ENCODE assay signal across 22 cellular contexts in genomic region chr10:3496138-3496537, GRCh38.
"Had no signal": no experiment of that assay in that cellular context is flagged by ENCODE, and none has a peak within 500 bp of the region (broad histone marks: within the 10 kb centered on the region; RNA-seq: fewer than 3 reads in every experiment).

No MANE protein-coding gene starts in this region.

- H3K4me1 ChIP-seq: right lobe of liver, upper lobe of right lung had no signal

- ATAC-seq: activated CD8-positive, alpha-beta T cell treated with anti-CD3 and anti-CD28 coated beads, Interleukin-2, amount 10 ng/mL, durations not matched to agents 7 days and 5 days; activated naive CD4-positive, alpha-beta T cell treated with anti-CD3 and anti-CD28 coated beads, Interleukin-2, amount 50 U/mL, for 72 hours; activated T-helper 17 cell treated with anti-CD3 and anti-CD28 coated beads, Interleukin-2, amount 50 U/mL, for 72 hours; left cardiac atrium; right lobe of liver; stimulated activated naive B cell treated with anti-CD40 and anti-IgM and Interleukin-4, amounts not matched to agents 10 μg/mL and 1 μg/mL and 100 μg/mL, for 72 hours; T-cell; upper lobe of right lung had no signal

- H3K27ac ChIP-seq: right lobe of liver, upper lobe of right lung, VCaP had no signal

- H3K36me3 Mint-ChIP-seq: activated naive CD4-positive, alpha-beta T cell treated with anti-CD3 and anti-CD28 coated beads, Interleukin-2, amount 50 U/mL, for 72 hours; brain; stimulated activated naive B cell treated with anti-CD40 and anti-IgM and Interleukin-4, amounts not matched to agents 10 μg/mL and 1 μg/mL and 100 μg/mL, for 72 hours; T-cell had no signal

- H3K9me3 ChIP-seq: right lobe of liver, upper lobe of right lung had no signal

- H3K4me1 Mint-ChIP-seq: activated T-helper 17 cell treated with anti-CD3 and anti-CD28 coated beads, Interleukin-2, amount 50 U/mL, for 72 hours; naive B cell; T-cell had no signal

- H3K27me3 Mint-ChIP-seq: brain had no signal

- H3K27ac Mint-ChIP-seq: activated CD8-positive, alpha-beta T cell treated with anti-CD3 and anti-CD28 coated beads, Interleukin-2, amount 10 ng/mL, durations not matched to agents 7 days and 5 days; activated naive CD4-positive, alpha-beta T cell treated with anti-CD3 and anti-CD28 coated beads, Interleukin-2, amount 50 U/mL, for 72 hours; activated T-cell treated with anti-CD3 and anti-CD28 coated beads, Interleukin-2, amount 50 U/mL, for 24 hours; activated T-helper 17 cell treated with anti-CD3 and anti-CD28 coated beads, Interleukin-2, amount 50 U/mL, for 72 hours; brain; dendritic cell treated with granulocyte-macrophage colony-stimulating factor and Interleukin-4, amounts not matched to agents 40 ng/mL and 50 ng/mL, for 4 days; stimulated activated naive B cell treated with anti-CD40 and anti-IgM and Interleukin-4, amounts not matched to agents 10 μg/mL and 1 μg/mL and 100 μg/mL, for 72 hours; T-cell; T-helper 2 cell treated with Interferon-gamma antibody and Interleukin-4, amounts not matched to agents 5 μg/mL and 100 μg/mL, for 36 hours had no signal

- H3K4me3 Mint-ChIP-seq: activated CD8-positive, alpha-beta T cell treated with anti-CD3 and anti-CD28 coated beads, Interleukin-2, amount 10 ng/mL, durations not matched to agents 7 days and 5 days; activated T-cell treated with anti-CD3 and anti-CD28 coated beads, Interleukin-2, amount 50 U/mL, for 24 hours; activated T-helper 17 cell treated with anti-CD3 and anti-CD28 coated beads, Interleukin-2, amount 50 U/mL, for 72 hours; brain; dendritic cell treated with granulocyte-macrophage colony-stimulating factor and Interleukin-4, amounts not matched to agents 40 ng/mL and 50 ng/mL, for 4 days; naive B cell; stimulated activated naive B cell treated with anti-CD40 and anti-IgM and Interleukin-4, amounts not matched to agents 10 μg/mL and 1 μg/mL and 100 μg/mL, for 72 hours; T-cell; T-helper 2 cell treated with Interferon-gamma antibody and Interleukin-4, amounts not matched to agents 5 μg/mL and 100 μg/mL, for 36 hours had no signal

- DNase-seq: activated CD4-positive, alpha-beta T cell treated with anti-CD3 and anti-CD28 coated beads, Interleukin-2, amount 50 U/mL, for 1 hour; activated CD4-positive, CD25-positive, alpha-beta regulatory T cell treated with anti-CD3 and anti-CD28 coated beads, Interleukin-2, amount 50 U/mL, for 72 hours; activated CD8-positive, alpha-beta T cell treated with anti-CD3 and anti-CD28 coated beads, Interleukin-2, amount 10 ng/mL, durations not matched to agents 7 days and 5 days; activated T-cell treated with anti-CD3 and anti-CD28 coated beads, Interleukin-2, amount 50 U/mL, for 24 hours; aorta; effector CD4-positive, alpha-beta T cell; erythroblast; hippocampal formation; left cardiac atrium; naive B cell; posterior cingulate gyrus; right lobe of liver; stimulated activated naive B cell treated with anti-CD40 and anti-IgM and Interleukin-4, amounts not matched to agents 10 μg/mL and 1 μg/mL and 100 μg/mL, for 72 hours; T-cell; upper lobe of right lung had no signal

- H3K36me3 ChIP-seq: right lobe of liver, upper lobe of right lung had no signal

- H3K9me3 Mint-ChIP-seq: activated naive CD4-positive, alpha-beta T cell treated with anti-CD3 and anti-CD28 coated beads, Interleukin-2, amount 50 U/mL, for 72 hours; activated T-cell treated with anti-CD3 and anti-CD28 coated beads, Interleukin-2, amount 50 U/mL, for 24 hours; activated T-helper 17 cell treated with anti-CD3 and anti-CD28 coated beads, Interleukin-2, amount 50 U/mL, for 72 hours; dendritic cell treated with granulocyte-macrophage colony-stimulating factor and Interleukin-4, amounts not matched to agents 40 ng/mL and 50 ng/mL, for 4 days; naive B cell; stimulated activated naive B cell treated with anti-CD40 and anti-IgM and Interleukin-4, amounts not matched to agents 10 μg/mL and 1 μg/mL and 100 μg/mL, for 72 hours; T-cell; T-helper 2 cell treated with Interferon-gamma antibody and Interleukin-4, amounts not matched to agents 5 μg/mL and 100 μg/mL, for 36 hours had no signal

- H3K27me3 ChIP-seq: right lobe of liver, upper lobe of right lung had no signal

- H3K4me3 ChIP-seq: right lobe of liver, skin epidermis, upper lobe of right lung had no signal
